ENCODE assay signal across 19 cellular contexts in the genomic region with DNA sequence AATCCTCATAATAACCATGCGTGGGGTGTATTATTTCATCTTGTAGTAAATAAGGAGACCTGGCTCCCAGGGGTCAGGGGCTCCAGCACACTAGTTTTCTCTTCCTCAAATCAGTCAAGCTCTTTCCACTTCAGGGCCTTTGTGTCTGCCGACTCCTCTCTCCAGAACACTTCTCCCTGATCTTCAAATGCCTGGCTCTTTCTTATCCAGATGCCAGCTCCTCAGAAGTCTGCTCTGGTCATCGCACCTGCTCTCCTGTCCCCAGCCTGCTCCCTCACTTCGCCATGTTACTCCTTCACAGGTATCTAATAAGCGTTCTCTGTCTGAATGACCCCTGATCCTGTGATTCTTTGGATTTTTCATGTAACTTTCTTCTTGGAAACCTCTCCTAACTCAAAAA.
DNase-seq lines count a peak whose midpoint lies in the region; ATAC-seq and TF ChIP-seq lines count a peak whose summit lies in the region.
"Had no signal": no experiment of that assay in that cellular context is flagged by ENCODE, and none has a peak within 500 bp of the region (broad histone marks: within the 10 kb centered on the region; RNA-seq: fewer than 3 reads in every experiment).

No MANE protein-coding gene starts in this region.

- no peak overlapping the region for H3K27ac ChIP-seq in parathyroid adenoma
- H3K27ac ChIP-seq: 22Rv1, A549, C4-2B had no signal

- no peaks in the 10 kb centered on the region for H3K79me2 ChIP-seq in parathyroid adenoma

- no peak overlapping the region for H3K4me3 Mint-ChIP-seq in activated CD8-positive, alpha-beta T cell treated with anti-CD3 and anti-CD28 coated beads, Interleukin-2, amount 10 ng/mL, durations not matched to agents 7 days and 5 days
- H3K4me3 Mint-ChIP-seq in activated CD8-positive, alpha-beta T cell treated with anti-CD3 and anti-CD28 coated beads for 36 hours, result no peak overlapping the region
- H3K4me3 Mint-ChIP-seq in endothelial cell (ENCODE audit: unreplicated experiment) (peak overlapping the region; percentile 48), WTC11 (no peak overlapping the region)
- H3K4me3 Mint-ChIP-seq: CD4-positive, alpha-beta T cell; HFFc6 had no signal

- POLR2A ChIA-PET in activated CD8-positive, alpha-beta T cell treated with anti-CD3 and anti-CD28 coated beads, Interleukin-2, amount 10 ng/mL, durations not matched to agents 7 days and 5 days (lab: Charles Lee), result no interaction called here
- POLR2A ChIA-PET in activated CD8-positive, alpha-beta T cell treated with anti-CD3 and anti-CD28 coated beads for 36 hours (lab: Charles Lee), result no interaction called here
- POLR2A ChIA-PET in WTC11 (lab: Charles Lee), result no interaction called here

- peak; percentile 11 for DNase-seq in activated CD8-positive, alpha-beta T cell treated with anti-CD3 and anti-CD28 coated beads, Interleukin-2, amount 10 ng/mL, durations not matched to agents 7 days and 5 days
- DNase-seq in activated CD8-positive, alpha-beta T cell treated with anti-CD3 and anti-CD28 coated beads for 36 hours, result no peak
- no peak for DNase-seq in endothelial cell (ENCODE audit: low spot score)
- DNase-seq in mucosa of gallbladder (ENCODE audit: low spot score), result peak; percentile 2
- no peak for DNase-seq in WTC11 (ENCODE audit: low spot score)
- no peak for DNase-seq in OCI-M1 (lab: John Stamatoyannopoulos, UW)
- DNase-seq: AML-193; Caco-2; CD4-positive, alpha-beta T cell; GOT3; H7; HFFc6 had no signal

- no peak overlapping the region for H3K27ac Mint-ChIP-seq in activated CD8-positive, alpha-beta T cell treated with anti-CD3 and anti-CD28 coated beads, Interleukin-2, amount 10 ng/mL, durations not matched to agents 7 days and 5 days
- H3K27ac Mint-ChIP-seq in activated CD8-positive, alpha-beta T cell treated with anti-CD3 and anti-CD28 coated beads for 36 hours, result no peak overlapping the region
- peak overlapping the region; percentile 54 for H3K27ac Mint-ChIP-seq in endothelial cell (ENCODE audit: unreplicated experiment)
- no peak overlapping the region for H3K27ac Mint-ChIP-seq in WTC11
- H3K27ac Mint-ChIP-seq: CD4-positive, alpha-beta T cell; HFFc6 had no signal

- no peaks in the 10 kb centered on the region for H3K36me3 Mint-ChIP-seq in activated CD8-positive, alpha-beta T cell treated with anti-CD3 and anti-CD28 coated beads, Interleukin-2, amount 10 ng/mL, durations not matched to agents 7 days and 5 days (ENCODE audit: low read depth)
- no peaks in the 10 kb centered on the region for H3K36me3 Mint-ChIP-seq in activated CD8-positive, alpha-beta T cell treated with anti-CD3 and anti-CD28 coated beads for 36 hours (ENCODE audit: low read depth)
- H3K36me3 Mint-ChIP-seq in endothelial cell (ENCODE audit: low read depth, unreplicated experiment), result no peaks in the 10 kb centered on the region
- no peaks in the 10 kb centered on the region; the same call in 1 of the 2 replicates for H3K36me3 Mint-ChIP-seq in WTC11

- CTCF ChIA-PET in activated CD8-positive, alpha-beta T cell treated with anti-CD3 and anti-CD28 coated beads, Interleukin-2, amount 10 ng/mL, durations not matched to agents 7 days and 5 days (lab: Charles Lee), result no interaction called here
- CTCF ChIA-PET in activated CD8-positive, alpha-beta T cell treated with anti-CD3 and anti-CD28 coated beads for 36 hours (lab: Charles Lee), result no interaction called here
- CTCF ChIA-PET in WTC11 (lab: Charles Lee), result no interaction called here

- ATAC-seq in activated CD8-positive, alpha-beta T cell treated with anti-CD3 and anti-CD28 coated beads, Interleukin-2, amount 10 ng/mL, durations not matched to agents 7 days and 5 days, result no peak
- no peak for ATAC-seq in activated CD8-positive, alpha-beta T cell treated with anti-CD3 and anti-CD28 coated beads for 36 hours
- ATAC-seq in WTC11, result no peak
- ATAC-seq in GM18502 (IDR thresholded peaks at IDR 0.05; ENCODE audit: poor library complexity, unreplicated experiment), result no peak
- ATAC-seq: A549, HCT116, HepG2 had no signal

- no peak overlapping the region for H3K4me3 ChIP-seq in parathyroid adenoma (ENCODE audit: low read depth, low read length)
- H3K4me3 ChIP-seq: A549 had no signal

- H3K4me2 ChIP-seq in parathyroid adenoma (ENCODE audit: low read length), result no peak overlapping the region
- H3K4me2 ChIP-seq: A549 had no signal

- H3K4me1 Mint-ChIP-seq in activated CD8-positive, alpha-beta T cell treated with anti-CD3 and anti-CD28 coated beads, Interleukin-2, amount 10 ng/mL, durations not matched to agents 7 days and 5 days (ENCODE audit: low read depth), result no peaks in the 10 kb centered on the region
- no peaks in the 10 kb centered on the region for H3K4me1 Mint-ChIP-seq in activated CD8-positive, alpha-beta T cell treated with anti-CD3 and anti-CD28 coated beads for 36 hours (ENCODE audit: low read depth)
- H3K4me1 Mint-ChIP-seq in endothelial cell (ENCODE audit: unreplicated experiment) (peaks cover 44% of the 10 kb centered on the region), WTC11 (0 out of 2 replicates have a peak, but pooled peaks cover 3% of the 10 kb centered on the region)

- TF ChIP-seq CTCF in activated CD8-positive, alpha-beta T cell treated with anti-CD3 and anti-CD28 coated beads for 36 hours (IDR thresholded peaks at IDR 0.05), result no peak
- TF ChIP-seq CTCF in endothelial cell (IDR thresholded peaks at IDR 0.05; ENCODE audit: unreplicated experiment) (no peak), parathyroid adenoma (IDR thresholded peaks at IDR 0.05) (no peak), WTC11 (IDR thresholded peaks at IDR 0.05) (no peak)

- peaks cover 16% of the 10 kb centered on the region for H3K4me1 ChIP-seq in parathyroid adenoma
- H3K4me1 ChIP-seq: A549, Caco-2 had no signal

- H3K9me3 ChIP-seq in parathyroid adenoma (ENCODE audit: control insufficient read depth, low read length), result no peaks in the 10 kb centered on the region
- H3K9me3 ChIP-seq: A549, Caco-2 had no signal

- no peaks in the 10 kb centered on the region for H3K36me3 ChIP-seq in parathyroid adenoma (ENCODE audit: control insufficient read depth, insufficient read depth, low read length)

- no peaks in the 10 kb centered on the region for H3K27me3 ChIP-seq in parathyroid adenoma (ENCODE audit: control insufficient read depth, insufficient read depth, low read length)

- peak overlapping the region; percentile 40 for H2AFZ ChIP-seq in parathyroid adenoma

- intact Hi-C loops in activated CD8-positive, alpha-beta T cell treated with anti-CD3 and anti-CD28 coated beads for 36 hours (cut with micrococcal nuclease), result no loop called here

- no peaks in the 10 kb centered on the region for H3K27me3 Mint-ChIP-seq in activated CD8-positive, alpha-beta T cell treated with anti-CD3 and anti-CD28 coated beads, Interleukin-2, amount 10 ng/mL, durations not matched to agents 7 days and 5 days (ENCODE audit: low read depth)
- no peaks in the 10 kb centered on the region for H3K27me3 Mint-ChIP-seq in activated CD8-positive, alpha-beta T cell treated with anti-CD3 and anti-CD28 coated beads for 36 hours
- H3K27me3 Mint-ChIP-seq in endothelial cell (ENCODE audit: unreplicated experiment) (peaks cover 17% of the 10 kb centered on the region), WTC11 (ENCODE audit: low read depth) (peaks cover 10% of the 10 kb centered on the region)
- H3K27me3 Mint-ChIP-seq: CD4-positive, alpha-beta T cell had no signal

- H3K9ac ChIP-seq in parathyroid adenoma, result no peak overlapping the region

- H3K9me3 Mint-ChIP-seq in activated CD8-positive, alpha-beta T cell treated with anti-CD3 and anti-CD28 coated beads, Interleukin-2, amount 10 ng/mL, durations not matched to agents 7 days and 5 days (ENCODE audit: insufficient read depth), result no peaks in the 10 kb centered on the region
- H3K9me3 Mint-ChIP-seq in activated CD8-positive, alpha-beta T cell treated with anti-CD3 and anti-CD28 coated beads for 36 hours, result no peaks in the 10 kb centered on the region
- peaks cover 4% of the 10 kb centered on the region for H3K9me3 Mint-ChIP-seq in endothelial cell (ENCODE audit: unreplicated experiment)
- no peaks in the 10 kb centered on the region for H3K9me3 Mint-ChIP-seq in WTC11
- H3K9me3 Mint-ChIP-seq: CD4-positive, alpha-beta T cell; HFFc6 had no signal

TF ChIP-seq in WTC11, 78 proteins besides CTCF, POLR2A, EP300 and RAD21:
- no peak for TF ChIP-seq NR2C2 (CRISPR knock-in tag; IDR thresholded peaks at IDR 0.05)
- TF ChIP-seq ZNF317 (CRISPR knock-in tag; IDR thresholded peaks at IDR 0.05; ENCODE audit: borderline replicate concordance, low read depth), result no peak
- no peak for TF ChIP-seq ZNF219 (CRISPR knock-in tag; IDR thresholded peaks at IDR 0.05; ENCODE audit: borderline replicate concordance)
- TF ChIP-seq ZNF138 (CRISPR knock-in tag; conservative IDR thresholded peaks at IDR 0.05), result no peak
- TF ChIP-seq CBFB (CRISPR knock-in tag; IDR thresholded peaks at IDR 0.05; ENCODE audit: low read depth), result no peak
- TF ChIP-seq, protein P1, sequence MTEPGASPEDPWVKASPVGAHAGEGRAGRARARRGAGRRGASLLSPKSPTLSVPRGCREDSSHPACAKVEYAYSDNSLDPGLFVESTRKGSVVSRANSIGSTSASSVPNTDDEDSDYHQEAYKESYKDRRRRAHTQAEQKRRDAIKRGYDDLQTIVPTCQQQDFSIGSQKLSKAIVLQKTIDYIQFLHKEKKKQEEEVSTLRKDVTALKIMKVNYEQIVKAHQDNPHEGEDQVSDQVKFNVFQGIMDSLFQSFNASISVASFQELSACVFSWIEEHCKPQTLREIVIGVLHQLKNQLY (CRISPR knock-in tag; IDR thresholded peaks at IDR 0.05), result no peak
- no peak for TF ChIP-seq ETV6 (CRISPR knock-in tag; IDR thresholded peaks at IDR 0.05)
- no peak for TF ChIP-seq FOXP1 (CRISPR knock-in tag; IDR thresholded peaks at IDR 0.05; ENCODE audit: borderline replicate concordance)

Comparison
In these comparisons a context has a peak if more than half of its experiments do, and no peak if none do; other contexts are left out.
1. DNase-seq: peak in activated CD8-positive, alpha-beta T cell treated with anti-CD3 and anti-CD28 coated beads, Interleukin-2, amount 10 ng/mL, durations not matched to agents 7 days and 5 days (single experiment) and mucosa of gallbladder (single experiment); none in activated CD8-positive, alpha-beta T cell treated with anti-CD3 and anti-CD28 coated beads for 36 hours (single experiment), endothelial cell (single experiment), WTC11 (single experiment) and OCI-M1 (single experiment).